Comparison of ENCODE assay signal across 1 cellular context in genomic region chr21:32303385-32303784, GRCh38.
TF ChIP-seq lines count a peak whose summit lies in the region.

No MANE protein-coding gene starts in this region.

TF ChIP-seq in HEK293, 187 proteins besides CTCF, POLR2A, EP300 and RAD21 (continued from another document):
- TF ChIP-seq PATZ1 (tag by site-specific recombination; IDR thresholded peaks at IDR 0.05) (no peak), OVOL3 (tag by site-specific recombination; IDR thresholded peaks at IDR 0.05) (no peak)
